In the genomic region with DNA sequence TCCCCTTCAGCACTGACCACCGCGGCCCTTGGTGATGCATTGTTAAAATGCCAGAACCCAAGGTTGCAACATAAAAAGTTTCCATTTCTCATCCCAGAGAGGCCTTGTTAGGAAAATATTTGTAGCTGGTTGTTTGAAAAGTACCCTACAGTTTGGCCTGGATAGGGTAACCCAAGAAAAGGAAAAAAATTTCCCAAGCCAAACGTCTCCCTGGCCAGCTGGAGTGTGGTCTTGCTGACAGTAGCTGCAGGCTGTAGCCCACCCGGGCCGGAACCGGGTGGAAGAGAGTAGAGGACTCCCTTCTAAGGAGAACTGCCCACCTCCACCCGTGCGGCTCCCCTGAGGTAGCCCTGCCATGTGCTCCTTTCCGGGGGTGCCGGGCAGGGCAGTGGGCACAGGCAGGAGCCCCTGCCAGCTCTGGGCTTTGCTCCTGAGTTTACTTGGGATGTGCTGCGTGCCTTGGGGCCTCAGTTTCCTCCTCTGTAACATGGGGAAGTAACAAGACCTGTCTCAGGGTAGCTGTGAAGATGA, we compare ENCODE assay signal across 23 cellular contexts. TPM values are rescaled to one million over a fixed set of nuclear protein-coding genes. Genes with fewer than 3 reads are reported as not detected.
DNase-seq lines count a peak whose midpoint lies in the region; ATAC-seq and TF ChIP-seq lines count a peak whose summit lies in the region.
"Had no signal": no experiment of that assay in that cellular context is flagged by ENCODE, and none has a peak within 500 bp of the region (broad histone marks: within the 10 kb centered on the region; RNA-seq: fewer than 3 reads in every experiment).

No MANE protein-coding gene starts in this region.

- H3K36me3 ChIP-seq in ascending aorta (peaks cover 24 to 29% of the 10 kb centered on the region in 2 donors), lower lobe of right lung (peaks cover 36% of the 10 kb centered on the region), stomach (peaks cover 25 to 40% (median 38%) of the 10 kb centered on the region in 4 donors)

- H3K27ac Mint-ChIP-seq in stimulated activated effector memory CD8-positive, alpha-beta T cell treated with anti-CD3 and anti-CD28 coated beads, Interleukin-12 subunit alpha, Interleukin-12 subunit beta, amount 100 ng/mL, for 72 hours, result no peak overlapping the region
- H3K27ac Mint-ChIP-seq: activated T-helper 2 cell treated with anti-CD3 and anti-CD28 coated beads, Interferon-gamma antibody, Interleukin-2, Interleukin-4, amounts not matched to agents 10 μg/mL and 5 μg/mL and 100 μg/mL, durations not matched to agents 14 hours and 24 hours and 36 hours; T-helper 2 cell treated with Interferon-gamma antibody and Interleukin-4, amounts not matched to agents 5 μg/mL and 100 μg/mL, for 36 hours had no signal

- H3K27ac ChIP-seq in ascending aorta, result peak overlapping the region; percentile 87 to 93
- H3K27ac ChIP-seq in lower lobe of right lung, result peak overlapping the region; percentile 18
- peak overlapping the region in 4 of 5 donors; percentile 73 to 91 (median 82) for H3K27ac ChIP-seq in stomach

- no peak for ATAC-seq in lower lobe of right lung
- ATAC-seq in stimulated activated effector memory CD8-positive, alpha-beta T cell treated with anti-CD3 and anti-CD28 coated beads, Interleukin-12 subunit alpha, Interleukin-12 subunit beta, amount 100 ng/mL, for 72 hours, result no peak
- ATAC-seq: K562; left ventricle myocardium superior; PC-3; stimulated activated naive CD8-positive, alpha-beta T cell treated with anti-CD3 and anti-CD28 coated beads, Interleukin-15, Interleukin-2, amounts not matched to agents 100 U/mL and 50 U/mL, for 24 hours had no signal

- TF ChIP-seq EP300 in stomach (IDR thresholded peaks at IDR 0.05), result no peak

- H3K9me3 ChIP-seq in ascending aorta, result no peaks in the 10 kb centered on the region
- H3K9me3 ChIP-seq in lower lobe of right lung, result no peaks in the 10 kb centered on the region
- no peaks in the 10 kb centered on the region for H3K9me3 ChIP-seq in stomach

- H3K4me3 Mint-ChIP-seq in stimulated activated effector memory CD8-positive, alpha-beta T cell treated with anti-CD3 and anti-CD28 coated beads, Interleukin-12 subunit alpha, Interleukin-12 subunit beta, amount 100 ng/mL, for 72 hours, result no peak overlapping the region
- H3K4me3 Mint-ChIP-seq: T-helper 2 cell treated with Interferon-gamma antibody and Interleukin-4, amounts not matched to agents 5 μg/mL and 100 μg/mL, for 36 hours had no signal

- peak overlapping the region in 1 of 2 donors; percentile 30 for H3K4me3 ChIP-seq in ascending aorta
- no peak overlapping the region for H3K4me3 ChIP-seq in lower lobe of right lung
- no peak overlapping the region for H3K4me3 ChIP-seq in stomach
- H3K4me3 ChIP-seq: K562 had no signal

- WGBS in stomach, 5 donors, result 70 to 80% (median 71%) methylated on average over 9 to 11 of the region's 11 CpGs

- no peak for TF ChIP-seq CTCF in ascending aorta (IDR thresholded peaks at IDR 0.05)
- TF ChIP-seq CTCF in lower lobe of right lung (IDR thresholded peaks at IDR 0.05), result no peak
- no peak for TF ChIP-seq CTCF in stomach (IDR thresholded peaks at IDR 0.05)

- H3K36me3 Mint-ChIP-seq in stimulated activated effector memory CD8-positive, alpha-beta T cell treated with anti-CD3 and anti-CD28 coated beads, Interleukin-12 subunit alpha, Interleukin-12 subunit beta, amount 100 ng/mL, for 72 hours, result peaks cover 14% of the 10 kb centered on the region

- peak; percentile 22 for DNase-seq in D341Med (ENCODE audit: low spot score)
- DNase-seq in ascending aorta (ENCODE audit: low spot score in 2 of 2), result no peak
- DNase-seq in lower lobe of right lung, result no peak
- DNase-seq in stomach, result no peak
- DNase-seq in stimulated activated effector memory CD8-positive, alpha-beta T cell treated with anti-CD3 and anti-CD28 coated beads, Interleukin-12 subunit alpha, Interleukin-12 subunit beta, amount 100 ng/mL, for 72 hours (ENCODE audit: low spot score in 2 of 2), result no peak
- DNase-seq in NCI-H146 (lab: John Stamatoyannopoulos, UW), result no peak
- DNase-seq in NCI-H2196 treated with DMSO at 0.1 percent for 48 hours (lab: John Stamatoyannopoulos, UW; ENCODE audit: unreplicated experiment), result no peak
- DNase-seq in NCI-H2196 (lab: John Stamatoyannopoulos, UW; ENCODE audit: unreplicated experiment), result no peak
- DNase-seq: activated CD4-positive, CD25-positive, alpha-beta regulatory T cell; activated CD8-positive, alpha-beta memory T cell treated with anti-CD3 and anti-CD28 coated beads for 24 hours; AML-193; cerebellar nuclear complex; COR-L47; foreskin melanocyte; left ventricle myocardium superior; NCI-H2029 treated with DMSO at 0.1 percent for 48 hours; NCI-H69; PC-3; stimulated activated naive CD8-positive, alpha-beta T cell treated with anti-CD3 and anti-CD28 coated beads, Interleukin-15, Interleukin-2, amounts not matched to agents 100 U/mL and 50 U/mL, for 24 hours had no signal

- TF ChIP-seq POLR2A in stomach (IDR thresholded peaks at IDR 0.05), result no peak

- no peaks in the 10 kb centered on the region for H3K9me3 Mint-ChIP-seq in stimulated activated effector memory CD8-positive, alpha-beta T cell treated with anti-CD3 and anti-CD28 coated beads, Interleukin-12 subunit alpha, Interleukin-12 subunit beta, amount 100 ng/mL, for 72 hours
- H3K9me3 Mint-ChIP-seq: activated T-helper 2 cell treated with anti-CD3 and anti-CD28 coated beads, Interferon-gamma antibody, Interleukin-2, Interleukin-4, amounts not matched to agents 10 μg/mL and 5 μg/mL and 100 μg/mL, durations not matched to agents 14 hours and 24 hours and 36 hours; T-helper 2 cell treated with Interferon-gamma antibody and Interleukin-4, amounts not matched to agents 5 μg/mL and 100 μg/mL, for 36 hours had no signal

- H3K4me1 Mint-ChIP-seq in stimulated activated effector memory CD8-positive, alpha-beta T cell treated with anti-CD3 and anti-CD28 coated beads, Interleukin-12 subunit alpha, Interleukin-12 subunit beta, amount 100 ng/mL, for 72 hours, result peaks cover 5% of the 10 kb centered on the region

- intact Hi-C loops in ascending aorta (cut with DNase I), result loop anchor here (2.0 to 5.0 kb wide), 4 partner anchors 17 to 100 kb away; a partner anchor contains a TSS
- intact Hi-C loops in lower lobe of right lung (cut with DNase I), result no loop called here
- intact Hi-C loops in stomach (cut with DNase I; ENCODE audit: low total_unique reads), result no loop called here

- H3K4me1 ChIP-seq in ascending aorta (peaks cover 29 to 40% of the 10 kb centered on the region in 2 donors), lower lobe of right lung (no peaks in the 10 kb centered on the region), stomach (peaks cover 0 to 44% (median 22%) of the 10 kb centered on the region in 4 donors)

- H3K27me3 ChIP-seq in ascending aorta, result no peaks in the 10 kb centered on the region
- no peaks in the 10 kb centered on the region for H3K27me3 ChIP-seq in lower lobe of right lung (ENCODE audit: low read depth)
- no peaks in the 10 kb centered on the region for H3K27me3 ChIP-seq in stomach

RNA-seq across cellular contexts. Expression of a gene that starts 38.5 kb away (rescaled TPM):
- total RNA-seq in ascending aorta, result 52.0 TPM
- total RNA-seq in lower lobe of right lung, result 18.8 TPM
- total RNA-seq in stomach, result 100 to 1,000 TPM in 1 of 5 donors, 10 to 100 TPM in 3, 1 to 10 TPM in 1; 8.8 to 133 (median 25.6) TPM
- 10 to 100 TPM in 2 of 3 donors, 1 to 10 TPM in 1; 9.2 to 14.2 (median 11.3) TPM for polyA plus RNA-seq in stomach

RNA-seq across cellular contexts. Expression of a gene that starts 38.5 kb away (rescaled TPM):
- total RNA-seq in ascending aorta, result 14.2 TPM
- total RNA-seq in lower lobe of right lung, result 32.9 TPM
- 100 to 1,000 TPM in 2 of 5 donors, 10 to 100 TPM in 3; 30.6 to 185 (median 56.7) TPM for total RNA-seq in stomach
- 100 to 1,000 TPM in 1 of 3 donors, 10 to 100 TPM in 2; 92.1 to 112 (median 93.1) TPM for polyA plus RNA-seq in stomach

RNA-seq across cellular contexts. Expression of a gene that starts 38.6 kb away (rescaled TPM):
- total RNA-seq in ascending aorta (not detected), lower lobe of right lung (not detected), stomach (under 1 TPM in 1 of 5 donors, not detected in 4; 0.92 TPM)
- not detected for polyA plus RNA-seq in stomach
- total RNA-seq: activated T-helper 2 cell treated with anti-CD3 and anti-CD28 coated beads, Interferon-gamma antibody, Interleukin-2, Interleukin-4, amounts not matched to agents 10 μg/mL and 5 μg/mL and 100 μg/mL, durations not matched to agents 14 hours and 24 hours and 36 hours; K562; left ventricle myocardium superior; PC-3; posterior vena cava had no signal
- polyA plus RNA-seq: K562 had no signal

Comparison
In these comparisons a context has a peak if more than half of its experiments do, and no peak if none do; other contexts are left out.
1. H3K27ac ChIP-seq: peak in every context shown above with its lines; median percentile 90 in ascending aorta; 82 in stomach; 18 in lower lobe of right lung.